In the genomic region with DNA sequence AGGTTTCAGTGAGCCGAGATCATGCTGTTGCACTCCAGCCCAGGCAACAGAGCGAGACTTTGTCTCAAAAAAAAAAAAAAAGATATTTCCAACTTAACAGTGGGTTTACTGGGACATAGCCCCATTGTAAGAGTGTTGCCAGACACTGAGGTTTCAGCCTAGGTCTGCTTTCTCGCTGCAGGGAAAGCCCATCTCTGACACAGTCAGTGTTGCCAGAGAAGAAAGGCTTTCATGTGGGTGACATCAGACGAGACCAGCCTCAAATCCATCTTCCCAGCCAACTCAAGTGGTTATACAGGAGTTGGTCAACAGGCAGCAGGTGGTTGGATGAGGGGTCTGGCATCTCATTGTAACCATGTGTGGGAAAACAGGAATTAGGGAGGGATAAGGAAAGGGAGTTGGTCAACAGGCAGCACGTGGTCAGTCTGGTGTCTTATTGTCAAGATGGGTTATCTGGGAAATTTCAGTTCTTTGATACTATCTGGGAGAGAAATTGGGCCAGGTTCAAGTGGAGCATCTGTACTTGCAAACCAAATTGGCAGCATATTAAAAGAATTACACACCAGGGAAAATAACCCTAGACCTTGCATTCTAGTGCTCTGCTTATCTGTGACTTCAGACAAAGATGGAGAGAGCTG, we compare ENCODE assay signal across 23 cellular contexts. TPM values are rescaled to one million over a fixed set of nuclear protein-coding genes. Genes with fewer than 3 reads are reported as not detected.
DNase-seq lines count a peak whose midpoint lies in the region; ATAC-seq and TF ChIP-seq lines count a peak whose summit lies in the region.
"Had no signal": no experiment of that assay in that cellular context is flagged by ENCODE, and none has a peak within 500 bp of the region (broad histone marks: within the 10 kb centered on the region; RNA-seq: fewer than 3 reads in every experiment).

No MANE protein-coding gene starts in this region.

- H3K9me3 Mint-ChIP-seq in activated CD4-positive, alpha-beta T cell treated with anti-CD3 and anti-CD28 coated beads, Interleukin-2, amount 10 ng/mL, durations not matched to agents 7 days and 5 days = no peaks in the 10 kb centered on the region
- H3K9me3 Mint-ChIP-seq in activated T-helper 1 cell treated with anti-CD3 and anti-CD28 coated beads, Interleukin-12 subunit alpha, Interleukin-12 subunit beta, Interleukin-2, Interleukin-4 antibody, amounts not matched to agents 30 ng/mL and 10 ng/mL and 1 ng/mL, durations not matched to agents 14 hours and 24 hours and 36 hours = no peaks in the 10 kb centered on the region
- H3K9me3 Mint-ChIP-seq: CD14-positive monocyte; natural killer cell treated with Interleukin-12 subunit alpha and Interleukin-12 subunit beta and Interleukin-15 and Interleukin-18, amount 100 ng/mL, for 72 hours; type B pancreatic cell had no signal

- POLR2A ChIA-PET in activated CD4-positive, alpha-beta T cell treated with anti-CD3 and anti-CD28 coated beads, Interleukin-2, amount 10 ng/mL, durations not matched to agents 7 days and 5 days (lab: Charles Lee) = no interaction called here

- no peak overlapping the region for H3K4me3 ChIP-seq in dorsolateral prefrontal cortex
- H3K4me3 ChIP-seq: A549, HAP-1, hepatocyte had no signal

- no peaks in the 10 kb centered on the region for H3K27me3 Mint-ChIP-seq in activated CD4-positive, alpha-beta T cell treated with anti-CD3 and anti-CD28 coated beads, Interleukin-2, amount 10 ng/mL, durations not matched to agents 7 days and 5 days
- H3K27me3 Mint-ChIP-seq in activated T-helper 1 cell treated with anti-CD3 and anti-CD28 coated beads, Interleukin-12 subunit alpha, Interleukin-12 subunit beta, Interleukin-2, Interleukin-4 antibody, amounts not matched to agents 30 ng/mL and 10 ng/mL and 1 ng/mL, durations not matched to agents 14 hours and 24 hours and 36 hours (ENCODE audit: insufficient read depth) = no peaks in the 10 kb centered on the region
- H3K27me3 Mint-ChIP-seq: natural killer cell treated with Interleukin-12 subunit alpha and Interleukin-12 subunit beta and Interleukin-15 and Interleukin-18, amount 100 ng/mL, for 72 hours; progenitor cell of endocrine pancreas; type B pancreatic cell had no signal

- intact Hi-C loops in activated T-helper 1 cell treated with anti-CD3 and anti-CD28 coated beads, Interleukin-12 subunit alpha, Interleukin-12 subunit beta, Interleukin-2, Interleukin-4 antibody, amounts not matched to agents 30 ng/mL and 10 ng/mL and 1 ng/mL, durations not matched to agents 14 hours and 24 hours and 36 hours (cut with micrococcal nuclease) = no loop called here
- intact Hi-C loops in dorsolateral prefrontal cortex (cut with DNase I) = no loop called here

- H3K27me3 ChIP-seq in dorsolateral prefrontal cortex = no peaks in the 10 kb centered on the region
- H3K27me3 ChIP-seq: brain microvascular endothelial cell, hepatocyte had no signal

- H3K4me1 Mint-ChIP-seq in activated CD4-positive, alpha-beta T cell treated with anti-CD3 and anti-CD28 coated beads, Interleukin-2, amount 10 ng/mL, durations not matched to agents 7 days and 5 days = no peaks in the 10 kb centered on the region
- no peaks in the 10 kb centered on the region for H3K4me1 Mint-ChIP-seq in activated T-helper 1 cell treated with anti-CD3 and anti-CD28 coated beads, Interleukin-12 subunit alpha, Interleukin-12 subunit beta, Interleukin-2, Interleukin-4 antibody, amounts not matched to agents 30 ng/mL and 10 ng/mL and 1 ng/mL, durations not matched to agents 14 hours and 24 hours and 36 hours (ENCODE audit: low read depth)
- H3K4me1 Mint-ChIP-seq: CD14-positive monocyte had no signal

- CTCF ChIA-PET in activated CD4-positive, alpha-beta T cell treated with anti-CD3 and anti-CD28 coated beads, Interleukin-2, amount 10 ng/mL, durations not matched to agents 7 days and 5 days (lab: Charles Lee) = no interaction called here

- H3K36me3 Mint-ChIP-seq in activated CD4-positive, alpha-beta T cell treated with anti-CD3 and anti-CD28 coated beads, Interleukin-2, amount 10 ng/mL, durations not matched to agents 7 days and 5 days (ENCODE audit: low read depth) = peaks cover 73% of the 10 kb centered on the region
- peaks cover 56% of the 10 kb centered on the region for H3K36me3 Mint-ChIP-seq in activated T-helper 1 cell treated with anti-CD3 and anti-CD28 coated beads, Interleukin-12 subunit alpha, Interleukin-12 subunit beta, Interleukin-2, Interleukin-4 antibody, amounts not matched to agents 30 ng/mL and 10 ng/mL and 1 ng/mL, durations not matched to agents 14 hours and 24 hours and 36 hours (ENCODE audit: low read depth)

- peak overlapping the region; percentile 14 for H3K27ac Mint-ChIP-seq in activated CD4-positive, alpha-beta T cell treated with anti-CD3 and anti-CD28 coated beads, Interleukin-2, amount 10 ng/mL, durations not matched to agents 7 days and 5 days
- peak overlapping the region; percentile 50 for H3K27ac Mint-ChIP-seq in activated T-helper 1 cell treated with anti-CD3 and anti-CD28 coated beads, Interleukin-12 subunit alpha, Interleukin-12 subunit beta, Interleukin-2, Interleukin-4 antibody, amounts not matched to agents 30 ng/mL and 10 ng/mL and 1 ng/mL, durations not matched to agents 14 hours and 24 hours and 36 hours
- H3K27ac Mint-ChIP-seq: natural killer cell treated with Interleukin-12 subunit alpha and Interleukin-12 subunit beta and Interleukin-15 and Interleukin-18, amount 100 ng/mL, for 72 hours had no signal

- ATAC-seq in stimulated activated naive CD8-positive, alpha-beta T cell treated with anti-CD3 and anti-CD28 coated beads, Interleukin-15, Interleukin-2, amounts not matched to agents 100 U/mL and 50 U/mL, for 24 hours = peak; percentile 46
- no peak for ATAC-seq in HG02981 (IDR thresholded peaks at IDR 0.05; ENCODE audit: unreplicated experiment)
- ATAC-seq: A549; natural killer cell treated with Interleukin-12 subunit alpha and Interleukin-12 subunit beta and Interleukin-15 and Interleukin-18, amount 100 ng/mL, for 72 hours had no signal

- DNase-seq in activated CD4-positive, alpha-beta T cell treated with anti-CD3 and anti-CD28 coated beads, Interleukin-2, amount 10 ng/mL, durations not matched to agents 7 days and 5 days = no peak
- no peak for DNase-seq in activated CD4-positive, alpha-beta T cell treated with anti-CD3 and anti-CD28 coated beads, Interleukin-2, amount 50 U/mL, for 48 hours
- DNase-seq in activated T-helper 1 cell treated with anti-CD3 and anti-CD28 coated beads, Interleukin-12 subunit alpha, Interleukin-12 subunit beta, Interleukin-2, Interleukin-4 antibody, amounts not matched to agents 30 ng/mL and 10 ng/mL and 1 ng/mL, durations not matched to agents 14 hours and 24 hours and 36 hours (ENCODE audit: low spot score) = no peak
- DNase-seq in dorsolateral prefrontal cortex = peak in 1 of 10 donors; percentile 9
- no peak for DNase-seq in stimulated activated naive CD8-positive, alpha-beta T cell treated with anti-CD3 and anti-CD28 coated beads, Interleukin-15, Interleukin-2, amounts not matched to agents 100 U/mL and 50 U/mL, for 24 hours
- DNase-seq in A172 (ENCODE audit: low spot score) = no peak
- DNase-seq in HuH-7 (ENCODE audit: low spot score) = no peak
- DNase-seq: activated CD4-positive, alpha-beta T cell treated with anti-CD3 and anti-CD28 coated beads, Interleukin-2, amount 50 U/mL, for 4 hours; brain microvascular endothelial cell; DMS79 treated with DMSO at 0.1 percent for 48 hours; kidney; mammary epithelial cell; NCI-H1105; NCI-H2227 treated with DMSO at 0.1 percent for 48 hours; small intestine had no signal

- H3K4me3 Mint-ChIP-seq in activated CD4-positive, alpha-beta T cell treated with anti-CD3 and anti-CD28 coated beads, Interleukin-2, amount 10 ng/mL, durations not matched to agents 7 days and 5 days = no peak overlapping the region
- no peak overlapping the region for H3K4me3 Mint-ChIP-seq in activated T-helper 1 cell treated with anti-CD3 and anti-CD28 coated beads, Interleukin-12 subunit alpha, Interleukin-12 subunit beta, Interleukin-2, Interleukin-4 antibody, amounts not matched to agents 30 ng/mL and 10 ng/mL and 1 ng/mL, durations not matched to agents 14 hours and 24 hours and 36 hours
- H3K4me3 Mint-ChIP-seq: CD14-positive monocyte; natural killer cell treated with Interleukin-12 subunit alpha and Interleukin-12 subunit beta and Interleukin-15 and Interleukin-18, amount 100 ng/mL, for 72 hours; type B pancreatic cell had no signal

- peak overlapping the region in 45 of 59 donors; percentile 3 to 94 (median 50) for H3K27ac ChIP-seq in dorsolateral prefrontal cortex
- H3K27ac ChIP-seq: A549, brain microvascular endothelial cell, hepatocyte had no signal

- no peak for TF ChIP-seq CTCF in dorsolateral prefrontal cortex (IDR thresholded peaks at IDR 0.05 in 54 of 56, conservative IDR thresholded peaks at IDR 0.05 in 2 of 56; ENCODE audit: low read depth in 1 of 56, partially characterized antibody in 56 of 56)

RNA-seq across cellular contexts. Expression of a gene that starts 41.1 kb away (rescaled TPM):
- 10 to 100 TPM; 34.7 to 36.2 TPM for total RNA-seq in activated CD4-positive, alpha-beta T cell treated with anti-CD3 and anti-CD28 coated beads, Interleukin-2, amount 10 ng/mL, durations not matched to agents 7 days and 5 days
- 52.9 and 55.4 TPM in 2 replicates for total RNA-seq in activated T-helper 1 cell treated with anti-CD3 and anti-CD28 coated beads, Interleukin-12 subunit alpha, Interleukin-12 subunit beta, Interleukin-2, Interleukin-4 antibody, amounts not matched to agents 30 ng/mL and 10 ng/mL and 1 ng/mL, durations not matched to agents 14 hours and 24 hours and 36 hours
- 10 to 100 TPM; 31.6 to 76.1 (median 48.7) TPM for total RNA-seq in dorsolateral prefrontal cortex
- 18.1 and 20.5 TPM in 2 replicates for total RNA-seq in A172 (2014; rRNA removed; shearing (Covaris generic))
